ENCODE assay signal across 13 cellular contexts in genomic region chr1:214454619-214455396, GRCh38.
A peak's percentile ranks its signal among the peaks of the same experiment; 100 is the strongest.
DNase-seq lines count a peak whose midpoint lies in the region; TF ChIP-seq lines count a peak whose summit lies in the region.
"Had no signal": no experiment of that assay in that cellular context is flagged by ENCODE, and none has a peak within 500 bp of the region (broad histone marks: within the 10 kb centered on the region; RNA-seq: fewer than 3 reads in every experiment).

No MANE protein-coding gene starts in this region.

- no peak overlapping the region for H2BK5ac ChIP-seq in mesenchymal stem cell (ENCODE audit: low read depth, low read length, poor library complexity, severe bottlenecking)

- no peak overlapping the region for H3K23ac ChIP-seq in mesenchymal stem cell (ENCODE audit: low read length in 2 of 2)

- peak overlapping the region; percentile 27 for H3K4me2 ChIP-seq in mesenchymal stem cell (ENCODE audit: low read length, poor library complexity, severe bottlenecking)

- H2AFZ ChIP-seq in mesenchymal stem cell (ENCODE audit: low read depth, low read length), result no peak overlapping the region

- H3K4me1 ChIP-seq in mesenchymal stem cell (ENCODE audit: control insufficient read depth, insufficient read depth, low read depth, low read length) (peaks cover 16% of the 10 kb centered on the region), stomach (peaks cover 0 to 19% (median 8%) of the 10 kb centered on the region in 4 donors)

- peak overlapping the region in 1 of 2 experiments; percentile 66 for H3K18ac ChIP-seq in mesenchymal stem cell (ENCODE audit: low read depth in 1 of 2, low read length in 2 of 2)

- H3K14ac ChIP-seq in mesenchymal stem cell (ENCODE audit: low read length in 2 of 2), result no peak overlapping the region

- H3K4me1 Mint-ChIP-seq in nephron progenitor cell (peaks cover 25% of the 10 kb centered on the region), CD14-positive monocyte (peaks cover 8% of the 10 kb centered on the region)

- peak overlapping the region; percentile 61 for H2AK5ac ChIP-seq in mesenchymal stem cell (ENCODE audit: low read length, severe bottlenecking)

- H3K4me3 ChIP-seq in NB4 (ENCODE audit: low read depth, low read length) (no peak overlapping the region), astrocyte of the cerebellum (ENCODE audit: low read depth, low read length) (no peak overlapping the region), mesenchymal stem cell (ENCODE audit: insufficient read depth in 1 of 2, low read depth in 1 of 2, low read length in 2 of 2) (peak overlapping the region in 1 of 2 experiments; percentile 4), stomach (no peak overlapping the region)
- H3K4me3 ChIP-seq: esophagus muscularis mucosa, upper lobe of right lung had no signal

- peak overlapping the region; percentile 83 for H3K27ac ChIP-seq in mesenchymal stem cell (ENCODE audit: low read length, poor library complexity, severe bottlenecking)
- H3K27ac ChIP-seq in stomach, result no peak overlapping the region
- H3K27ac ChIP-seq: upper lobe of right lung had no signal

- WGBS in mesenchymal stem cell, result 3% methylated on average over 2 of the region's 3 CpGs
- 37 to 57% (median 49%) methylated on average over 3 of the region's 3 CpGs for WGBS in stomach, 5 donors

- intact Hi-C loops in CD14-positive monocyte (cut with micrococcal nuclease) (no loop called here), stomach (cut with DNase I; ENCODE audit: low total_unique reads) (no loop called here)

- H3K9me3 ChIP-seq in mesenchymal stem cell (ENCODE audit: control insufficient read depth, low read length) (no peaks in the 10 kb centered on the region), stomach (no peaks in the 10 kb centered on the region)
- H3K9me3 ChIP-seq: esophagus muscularis mucosa, upper lobe of right lung had no signal

- peak overlapping the region in 1 of 2 experiments; percentile 19 for H3K4ac ChIP-seq in mesenchymal stem cell (ENCODE audit: low read depth in 1 of 2, low read length in 2 of 2)

- H4K91ac ChIP-seq in mesenchymal stem cell (ENCODE audit: low read length), result no peak overlapping the region

- peak overlapping the region; percentile 13 to 75 for H2BK12ac ChIP-seq in mesenchymal stem cell (ENCODE audit: low read length in 2 of 2)

- H3K79me1 ChIP-seq in mesenchymal stem cell (replicated peaks; ENCODE audit: low read length, poor library complexity, severe bottlenecking), result no peaks in the 10 kb centered on the region

- peaks cover 5 to 16% of the 10 kb centered on the region in 2 experiments for H3K36me3 ChIP-seq in mesenchymal stem cell (ENCODE audit: control insufficient read depth in 1 of 2, insufficient read depth in 2 of 2, low read depth in 1 of 2, low read length in 2 of 2)
- H3K36me3 ChIP-seq in stomach, result no peaks in the 10 kb centered on the region
- H3K36me3 ChIP-seq: esophagus muscularis mucosa, upper lobe of right lung had no signal

- H2BK15ac ChIP-seq in mesenchymal stem cell (ENCODE audit: low read depth, poor library complexity, severe bottlenecking), result peak overlapping the region; percentile 13

- no peak overlapping the region for H3K4me3 Mint-ChIP-seq in nephron progenitor cell
- no peak overlapping the region for H3K4me3 Mint-ChIP-seq in CD14-positive monocyte
- H3K4me3 Mint-ChIP-seq: activated naive CD4-positive, alpha-beta T cell treated with anti-CD3 and anti-CD28 coated beads, Interleukin-2, amount 10 ng/mL, durations not matched to agents 7 days and 5 days had no signal

- no peak for TF ChIP-seq EP300 in stomach (IDR thresholded peaks at IDR 0.05)

- no peak overlapping the region for H3K27ac Mint-ChIP-seq in nephron progenitor cell
- H3K27ac Mint-ChIP-seq in CD14-positive monocyte, result no peak overlapping the region
- H3K27ac Mint-ChIP-seq: activated naive CD4-positive, alpha-beta T cell treated with anti-CD3 and anti-CD28 coated beads, Interleukin-2, amount 10 ng/mL, durations not matched to agents 7 days and 5 days had no signal

- H3K27me3 Mint-ChIP-seq in nephron progenitor cell (ENCODE audit: low read depth, poor library complexity), result no peaks in the 10 kb centered on the region
- peaks cover 0 to 4% (median 2%) of the 10 kb centered on the region in 3 donors for H3K27me3 Mint-ChIP-seq in CD14-positive monocyte (ENCODE audit: low read depth in 3 of 3)

- H3K27me3 ChIP-seq in mesenchymal stem cell (ENCODE audit: control insufficient read depth in 1 of 2, insufficient read depth in 1 of 2, low read length in 2 of 2) (no peaks in the 10 kb centered on the region), stomach (no peaks in the 10 kb centered on the region)
- H3K27me3 ChIP-seq: esophagus muscularis mucosa, upper lobe of right lung had no signal

- in situ Hi-C loops in astrocyte of the cerebellum (cut with HindIII; ENCODE audit: low sequenced_read_pairs), result no loop called here

- DNase-seq in Daoy (ENCODE audit: low read depth) (peak; percentile 92), NB4 (ENCODE audit: low read depth) (peak; percentile 71), astrocyte of the cerebellum (ENCODE audit: low read depth) (peak; percentile 49), mesenchymal stem cell (peak; percentile 73), nephron progenitor cell (no peak), CD14-positive monocyte (ENCODE audit: low spot score) (no peak), stomach (no peak)
- no peak for DNase-seq in stimulated activated CD4-positive, alpha-beta T cell treated with anti-CD3 and anti-CD28 coated beads, Interleukin-2, amount 100 ng/mL, for 48 hours
- DNase-seq: activated naive CD4-positive, alpha-beta T cell treated with anti-CD3 and anti-CD28 coated beads, Interleukin-2, amount 10 ng/mL, durations not matched to agents 7 days and 5 days; NCI-H1930; stimulated activated CD4-positive, alpha-beta T cell treated with anti-CD3 and anti-CD28 coated beads, Interleukin-4, amount 100 ng/mL, for 24 hours; upper lobe of right lung had no signal

- H3K36me3 Mint-ChIP-seq in nephron progenitor cell (ENCODE audit: low read depth) (peaks cover 21% of the 10 kb centered on the region), CD14-positive monocyte (no peaks in the 10 kb centered on the region)
- H3K36me3 Mint-ChIP-seq: activated naive CD4-positive, alpha-beta T cell treated with anti-CD3 and anti-CD28 coated beads, Interleukin-2, amount 10 ng/mL, durations not matched to agents 7 days and 5 days had no signal

- no peak for TF ChIP-seq POLR2A in NB4 (IDR thresholded peaks at IDR 0.05; ENCODE audit: extremely low read depth, insufficient read length)
- no peak for TF ChIP-seq POLR2A in stomach (IDR thresholded peaks at IDR 0.05)

- H2BK120ac ChIP-seq in mesenchymal stem cell (ENCODE audit: low read depth, low read length), result no peak overlapping the region

- TF ChIP-seq CTCF in NB4 (IDR thresholded peaks at IDR 0.05; ENCODE audit: low read depth, low read length) (no peak), astrocyte of the cerebellum (IDR thresholded peaks at IDR 0.05; ENCODE audit: low read depth, low read length, missing control alignments) (no peak), nephron progenitor cell (IDR thresholded peaks at IDR 0.05) (no peak), CD14-positive monocyte (IDR thresholded peaks at IDR 0.05) (no peak), stomach (IDR thresholded peaks at IDR 0.05) (no peak)

- H4K8ac ChIP-seq in mesenchymal stem cell (ENCODE audit: low read length), result no peak overlapping the region

- H3K9ac ChIP-seq in mesenchymal stem cell (ENCODE audit: low read length), result no peak overlapping the region

- H3K9me3 Mint-ChIP-seq in nephron progenitor cell (no peaks in the 10 kb centered on the region), CD14-positive monocyte (peaks cover 0 to 2% (median 0%) of the 10 kb centered on the region in 7 donors)
- H3K9me3 Mint-ChIP-seq: activated naive CD4-positive, alpha-beta T cell treated with anti-CD3 and anti-CD28 coated beads, Interleukin-2, amount 10 ng/mL, durations not matched to agents 7 days and 5 days had no signal

Comparison
In these comparisons a context has a peak if more than half of its experiments do, and no peak if none do; other contexts are left out.
1. DNase-seq: peak in Daoy (single experiment), NB4 (single experiment), astrocyte of the cerebellum (single experiment) and mesenchymal stem cell (single experiment); none in stimulated activated CD4-positive, alpha-beta T cell treated with anti-CD3 and anti-CD28 coated beads, Interleukin-2, amount 100 ng/mL, for 48 hours (0 of 2), nephron progenitor cell (single experiment), CD14-positive monocyte (single experiment) and stomach (single experiment).